Comparison of ENCODE assay signal across 1 cellular context in genomic region chr6:82361631-82362030, GRCh38.
TF ChIP-seq lines count a peak whose summit lies in the region.

No MANE protein-coding gene starts in this region.

TF ChIP-seq in IMR-90, 13 proteins besides CTCF, POLR2A, EP300 and RAD21:
- TF ChIP-seq RCOR1 (IDR thresholded peaks at IDR 0.05; ENCODE audit: insufficient replicate concordance, low read length) (no peak), CEBPB (IDR thresholded peaks at IDR 0.05; ENCODE audit: low read depth, low read length) (no peak), MAFK (IDR thresholded peaks at IDR 0.05; ENCODE audit: low read depth, low read length) (no peak), SMC3 (IDR thresholded peaks at IDR 0.05; ENCODE audit: low read depth, low read length) (no peak), RFX5 (IDR thresholded peaks at IDR 0.05; ENCODE audit: low read depth, low read length) (no peak), FOS (IDR thresholded peaks at IDR 0.05; ENCODE audit: low read depth, low read length) (no peak), BHLHE40 (IDR thresholded peaks at IDR 0.05; ENCODE audit: low read depth, low read length) (no peak), MAZ (IDR thresholded peaks at IDR 0.05; ENCODE audit: borderline replicate concordance, low read depth, low read length) (no peak), MXI1 (IDR thresholded peaks at IDR 0.05; ENCODE audit: borderline replicate concordance, low read depth, low read length) (no peak), NFE2L2 (IDR thresholded peaks at IDR 0.05; ENCODE audit: low read depth, low read length) (no peak)
- TF ChIP-seq, protein P1, sequence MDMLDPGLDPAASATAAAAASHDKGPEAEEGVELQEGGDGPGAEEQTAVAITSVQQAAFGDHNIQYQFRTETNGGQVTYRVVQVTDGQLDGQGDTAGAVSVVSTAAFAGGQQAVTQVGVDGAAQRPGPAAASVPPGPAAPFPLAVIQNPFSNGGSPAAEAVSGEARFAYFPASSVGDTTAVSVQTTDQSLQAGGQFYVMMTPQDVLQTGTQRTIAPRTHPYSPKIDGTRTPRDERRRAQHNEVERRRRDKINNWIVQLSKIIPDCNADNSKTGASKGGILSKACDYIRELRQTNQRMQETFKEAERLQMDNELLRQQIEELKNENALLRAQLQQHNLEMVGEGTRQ (IDR thresholded peaks at IDR 0.05; ENCODE audit: low read depth, low read length): no peak
- TF ChIP-seq, protein P2, sequence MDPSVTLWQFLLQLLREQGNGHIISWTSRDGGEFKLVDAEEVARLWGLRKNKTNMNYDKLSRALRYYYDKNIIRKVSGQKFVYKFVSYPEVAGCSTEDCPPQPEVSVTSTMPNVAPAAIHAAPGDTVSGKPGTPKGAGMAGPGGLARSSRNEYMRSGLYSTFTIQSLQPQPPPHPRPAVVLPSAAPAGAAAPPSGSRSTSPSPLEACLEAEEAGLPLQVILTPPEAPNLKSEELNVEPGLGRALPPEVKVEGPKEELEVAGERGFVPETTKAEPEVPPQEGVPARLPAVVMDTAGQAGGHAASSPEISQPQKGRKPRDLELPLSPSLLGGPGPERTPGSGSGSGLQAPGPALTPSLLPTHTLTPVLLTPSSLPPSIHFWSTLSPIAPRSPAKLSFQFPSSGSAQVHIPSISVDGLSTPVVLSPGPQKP (IDR thresholded peaks at IDR 0.05; ENCODE audit: borderline replicate concordance, low read depth, low read length): no peak
TF ChIP-seq in IMR-90: peak in this region for 0.
